ENCODE assay signal across 8 cellular contexts in the genomic region with DNA sequence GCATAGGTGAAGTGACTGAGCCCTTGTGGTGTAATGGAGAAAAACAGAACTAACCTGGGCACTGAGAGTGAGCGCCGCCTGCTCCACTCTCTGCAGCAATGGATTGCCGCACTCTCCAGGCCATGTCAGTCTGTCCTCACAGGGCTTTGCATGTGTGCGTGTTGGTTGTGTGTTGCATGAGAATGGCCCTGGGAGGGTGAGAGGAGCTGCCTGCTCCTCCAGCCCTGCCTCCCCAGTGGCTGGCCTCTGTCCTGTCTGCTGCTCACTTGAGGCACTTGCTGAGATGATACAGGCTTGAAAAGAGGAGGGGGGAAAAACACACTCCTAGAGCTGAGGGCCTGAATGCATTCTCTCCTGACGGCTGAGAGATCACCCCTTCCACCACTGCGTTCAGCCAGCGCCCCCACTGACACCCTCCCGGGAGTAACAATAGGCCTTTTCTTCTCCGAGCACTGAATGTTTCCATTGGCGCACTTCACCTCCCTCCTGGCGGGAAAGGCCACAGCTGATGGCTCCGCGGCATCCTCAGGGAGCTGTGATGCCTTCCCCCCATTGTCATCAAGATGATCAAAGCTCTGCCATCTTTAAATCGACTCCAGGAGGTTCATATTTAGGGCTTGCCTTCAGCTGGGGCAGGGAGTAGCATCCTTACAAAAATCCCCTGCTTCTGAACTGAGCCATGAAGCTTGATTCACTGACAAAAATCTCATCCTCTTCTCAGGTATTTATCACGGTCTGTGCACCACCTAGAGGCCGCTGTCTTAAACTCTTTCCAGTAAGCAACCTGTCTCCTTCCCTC. TPM values are rescaled to one million over a fixed set of nuclear protein-coding genes. Genes with fewer than 3 reads are reported as not detected.
DNase-seq lines count a peak whose midpoint lies in the region; ATAC-seq lines count a peak whose summit lies in the region.

No MANE protein-coding gene starts in this region.

- no peaks in the 10 kb centered on the region for H3K9me3 Mint-ChIP-seq in activated naive CD4-positive, alpha-beta T cell treated with anti-CD3 and anti-CD28 coated beads, Interleukin-2, amount 10 ng/mL, durations not matched to agents 7 days and 5 days

- H3K36me3 Mint-ChIP-seq in activated naive CD4-positive, alpha-beta T cell treated with anti-CD3 and anti-CD28 coated beads, Interleukin-2, amount 10 ng/mL, durations not matched to agents 7 days and 5 days, result no peaks in the 10 kb centered on the region

- H3K27me3 Mint-ChIP-seq in activated naive CD4-positive, alpha-beta T cell treated with anti-CD3 and anti-CD28 coated beads, Interleukin-2, amount 10 ng/mL, durations not matched to agents 7 days and 5 days, result peaks cover 28% of the 10 kb centered on the region

- intact Hi-C loops in Right ventricle myocardium superior (cut with DNase I) (no loop called here), cardiac septum (cut with DNase I) (loop anchor here (1.0 to 10.0 kb wide), 4 partner anchors 29 to 288 kb away; a partner anchor contains a TSS), left cardiac atrium (cut with DNase I) (loop anchor here in 1 of 2 donors (10.0 kb wide), 1 partner anchor 290 kb away; a partner anchor contains a TSS), posterior cingulate gyrus (cut with DNase I) (loop anchor here (2.0 kb wide), 1 partner anchor 288 kb away; a partner anchor contains a TSS)

- DNase-seq in Right ventricle myocardium superior (no peak), cardiac septum (ENCODE audit: low spot score) (no peak), NCI-H524 (lab: John Stamatoyannopoulos, UW) (peak; percentile 8 to 79), left cardiac atrium (peak; percentile 56), posterior cingulate gyrus (peak in 8 of 10 donors; percentile 58 to 93 (median 72))
- peak; percentile 50 for DNase-seq in activated naive CD4-positive, alpha-beta T cell treated with anti-CD3 and anti-CD28 coated beads, Interleukin-2, amount 10 ng/mL, durations not matched to agents 7 days and 5 days

- no peak overlapping the region for H3K4me3 Mint-ChIP-seq in activated naive CD4-positive, alpha-beta T cell treated with anti-CD3 and anti-CD28 coated beads, Interleukin-2, amount 10 ng/mL, durations not matched to agents 7 days and 5 days

- ATAC-seq in Right ventricle myocardium superior (ENCODE audit: poor library complexity) (peak; percentile 70), HG03025 (IDR thresholded peaks at IDR 0.05; ENCODE audit: low FRiP score, unreplicated experiment) (peak; percentile 67), left cardiac atrium (peak; percentile 54 to 57), HG03097 (IDR thresholded peaks at IDR 0.05; ENCODE audit: low FRiP score, unreplicated experiment) (no peak)

- H3K27ac Mint-ChIP-seq in activated naive CD4-positive, alpha-beta T cell treated with anti-CD3 and anti-CD28 coated beads, Interleukin-2, amount 10 ng/mL, durations not matched to agents 7 days and 5 days, result no peak overlapping the region

- H3K4me1 Mint-ChIP-seq in activated naive CD4-positive, alpha-beta T cell treated with anti-CD3 and anti-CD28 coated beads, Interleukin-2, amount 10 ng/mL, durations not matched to agents 7 days and 5 days, result no peaks in the 10 kb centered on the region

- CTCF ChIA-PET in activated naive CD4-positive, alpha-beta T cell treated with anti-CD3 and anti-CD28 coated beads, Interleukin-2, amount 10 ng/mL, durations not matched to agents 7 days and 5 days (lab: Charles Lee), result interaction anchor here (1.0 to 6.7 kb wide), 12 partner anchors 9 to 731 kb away, joined by 3 to 67 read pairs (median 4); no protein-coding TSS in a partner anchor

RNA-seq across cellular contexts. Expression of a gene that starts 49.9 kb away (rescaled TPM):
- total RNA-seq in Right ventricle myocardium superior, result not detected
- not detected for total RNA-seq in cardiac septum
- not detected for total RNA-seq in left cardiac atrium

Comparison
In these comparisons a context has a peak if more than half of its experiments do, and no peak if none do; other contexts are left out.
1. DNase-seq: peak in NCI-H524 (2 of 2), activated naive CD4-positive, alpha-beta T cell treated with anti-CD3 and anti-CD28 coated beads, Interleukin-2, amount 10 ng/mL, durations not matched to agents 7 days and 5 days (single experiment), left cardiac atrium (single experiment) and posterior cingulate gyrus (8 of 10); none in Right ventricle myocardium superior (single experiment) and cardiac septum (single experiment).